Comparison of ENCODE assay signal across 24 cellular contexts in the genomic region with DNA sequence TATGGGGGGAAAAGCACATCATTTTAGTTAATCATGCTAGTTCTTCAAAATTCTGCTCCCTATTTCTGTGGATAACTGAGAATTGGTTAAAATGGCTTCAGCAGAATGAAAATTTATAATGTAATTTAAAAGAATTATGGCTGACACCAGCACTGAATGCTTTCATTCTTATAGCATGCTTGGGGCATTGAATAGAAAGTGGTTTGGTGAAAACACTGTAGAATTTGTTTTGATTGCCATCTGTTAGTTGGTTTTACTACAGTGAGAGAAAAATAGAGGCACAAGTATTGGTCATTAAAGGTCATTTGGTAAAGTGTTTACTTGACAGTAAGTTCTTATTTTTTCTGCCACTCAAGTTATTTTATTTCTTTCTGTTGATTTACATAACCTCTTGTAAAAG.
A peak's percentile ranks its signal among the peaks of the same experiment; 100 is the strongest.
DNase-seq lines count a peak whose midpoint lies in the region; ATAC-seq and TF ChIP-seq lines count a peak whose summit lies in the region.
"Had no signal": no experiment of that assay in that cellular context is flagged by ENCODE, and none has a peak within 500 bp of the region (broad histone marks: within the 10 kb centered on the region; RNA-seq: fewer than 3 reads in every experiment).

No MANE protein-coding gene starts in this region.

- H3K27me3 Mint-ChIP-seq in CD4-positive, alpha-beta T cell, result no peaks in the 10 kb centered on the region
- H3K27me3 Mint-ChIP-seq in HFFc6 (ENCODE audit: insufficient read depth), result no peaks in the 10 kb centered on the region
- H3K27me3 Mint-ChIP-seq: B cell; CD4-positive, alpha-beta memory T cell; CD8-positive, alpha-beta memory T cell had no signal

- H3K27me3 ChIP-seq in CD4-positive, alpha-beta T cell (ENCODE audit: control insufficient read depth, insufficient read depth, low read length), result no peaks in the 10 kb centered on the region
- H3K27me3 ChIP-seq: BLaER1 treated with 17β-estradiol and CSF1 and Interleukin-3, amounts not matched to agents 10 nM and 100 nM had no signal

- no peaks in the 10 kb centered on the region for H3K9me3 Mint-ChIP-seq in CD4-positive, alpha-beta T cell
- no peaks in the 10 kb centered on the region for H3K9me3 Mint-ChIP-seq in HFFc6
- H3K9me3 Mint-ChIP-seq: CD8-positive, alpha-beta memory T cell had no signal

- no peak for DNase-seq in CD4-positive, alpha-beta T cell
- DNase-seq in SK-MEL-5 (ENCODE audit: low read depth, low spot score) (peak; percentile 57), pons (ENCODE audit: low spot score) (peak; percentile 20), NCI-H128 (lab: John Stamatoyannopoulos, UW; ENCODE audit: unreplicated experiment) (no peak), HFFc6 (no peak)
- DNase-seq: AML-193; CD4-positive, alpha-beta memory T cell; CD8-positive, alpha-beta memory T cell; COR-L47; DMS 273 treated with DMSO at 0.1 percent for 48 hours; DMS153; DMS53; DMS79; DND-41; EL; GDM1 had no signal

- POLR2A ChIA-PET in CD4-positive, alpha-beta T cell (lab: Charles Lee), result no interaction called here

- ATAC-seq in CD4-positive, alpha-beta T cell (ENCODE audit: poor library complexity), result no peak
- ATAC-seq in HG03175 (IDR thresholded peaks at IDR 0.05; ENCODE audit: unreplicated experiment), result no peak
- ATAC-seq: A549, GM12878 had no signal

- CTCF ChIA-PET in CD4-positive, alpha-beta T cell (lab: Charles Lee), result no interaction called here

- peaks cover 45% of the 10 kb centered on the region for H3K36me3 Mint-ChIP-seq in CD4-positive, alpha-beta T cell (ENCODE audit: low read depth)
- peaks cover 26% of the 10 kb centered on the region for H3K36me3 Mint-ChIP-seq in HFFc6 (ENCODE audit: low read depth)

- H3K27ac ChIP-seq in CD4-positive, alpha-beta T cell (ENCODE audit: low read depth, low read length), result no peak overlapping the region
- peak overlapping the region; percentile 3 for H3K27ac ChIP-seq in temporal lobe (ENCODE audit: low read depth, low read length)
- H3K27ac ChIP-seq: 22Rv1; A549; BLaER1 treated with 17β-estradiol and CSF1 and Interleukin-3, amounts not matched to agents 10 nM and 100 nM; C4-2B had no signal

- in situ Hi-C loops in SK-MEL-5 (cut with HindIII; ENCODE audit: low pct_unique_long_range_greater_than_20kb, low sequenced_read_pairs), result no loop called here

- intact Hi-C loops in CD4-positive, alpha-beta T cell (cut with DNase I, micrococcal nuclease), result no loop called here

- no peak for TF ChIP-seq CTCF in CD4-positive, alpha-beta T cell (IDR thresholded peaks at IDR 0.05)
- no peak for TF ChIP-seq CTCF in HFFc6 (IDR thresholded peaks at IDR 0.05)

- no peak overlapping the region for H3K4me3 Mint-ChIP-seq in CD4-positive, alpha-beta T cell
- H3K4me3 Mint-ChIP-seq in HFFc6, result no peak overlapping the region
- H3K4me3 Mint-ChIP-seq: B cell; CD4-positive, alpha-beta memory T cell; CD8-positive, alpha-beta memory T cell had no signal

- H3K4me1 Mint-ChIP-seq in CD4-positive, alpha-beta T cell (ENCODE audit: low read depth), result peaks cover 18% of the 10 kb centered on the region
- peaks cover 22% of the 10 kb centered on the region for H3K4me1 Mint-ChIP-seq in HFFc6 (ENCODE audit: low read depth)

- no peaks in the 10 kb centered on the region for H3K9me3 ChIP-seq in CD4-positive, alpha-beta T cell (ENCODE audit: control insufficient read depth, low read length)
- H3K9me3 ChIP-seq: A549 had no signal

- peak overlapping the region; percentile 26 for H3K27ac Mint-ChIP-seq in CD4-positive, alpha-beta T cell
- H3K27ac Mint-ChIP-seq in HFFc6, result no peak overlapping the region
- H3K27ac Mint-ChIP-seq: B cell had no signal

Comparison
In these comparisons a context has a peak if more than half of its experiments do, and no peak if none do; other contexts are left out.
1. DNase-seq: peak in SK-MEL-5 (single experiment) and pons (single experiment); none in CD4-positive, alpha-beta T cell (0 of 10), NCI-H128 (single experiment) and HFFc6 (single experiment).